9 cellular contexts compared by ENCODE assay signal in the genomic region with DNA sequence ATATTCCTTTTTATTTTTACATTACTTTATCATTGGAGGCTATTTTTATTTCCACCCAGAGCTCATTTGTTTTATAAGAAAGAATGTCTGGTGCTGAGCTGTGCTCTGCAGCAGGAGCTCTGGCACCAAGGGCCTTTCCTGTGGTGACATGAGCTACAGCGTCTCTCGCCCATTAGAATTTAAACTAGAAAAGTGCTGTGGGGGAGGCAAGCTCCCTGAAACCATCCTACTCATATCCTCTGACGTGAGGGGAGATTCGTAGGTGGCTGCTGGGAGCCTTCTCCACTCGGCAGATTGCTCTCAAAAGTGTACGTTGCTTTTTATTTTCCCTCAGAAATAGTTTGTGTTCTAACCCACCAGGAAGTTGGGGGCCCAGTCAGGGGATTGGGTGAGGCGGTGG.
DNase-seq lines count a peak whose midpoint lies in the region; ATAC-seq and TF ChIP-seq lines count a peak whose summit lies in the region.
"Had no signal": no experiment of that assay in that cellular context is flagged by ENCODE, and none has a peak within 500 bp of the region (broad histone marks: within the 10 kb centered on the region; RNA-seq: fewer than 3 reads in every experiment).

No MANE protein-coding gene starts in this region.

- H2AFZ ChIP-seq in Karpas-422 (ENCODE audit: low read length) = no peak overlapping the region

- H3K36me3 Mint-ChIP-seq in nephron (ENCODE audit: low read depth) = peaks cover 3% of the 10 kb centered on the region

- H3K4me3 Mint-ChIP-seq in nephron = peak overlapping the region; percentile 47 to 60 (median 55)

- H3K27me3 Mint-ChIP-seq in nephron (ENCODE audit: low read depth) = no peaks in the 10 kb centered on the region

- H3K27me3 ChIP-seq in Karpas-422 (ENCODE audit: low read length) = no peaks in the 10 kb centered on the region
- H3K27me3 ChIP-seq: BE2C had no signal

- no peaks in the 10 kb centered on the region for H3K79me2 ChIP-seq in Karpas-422 (ENCODE audit: low read length)

- no peak overlapping the region for H3K4me3 ChIP-seq in Karpas-422 (ENCODE audit: low read length)

- H3K4me1 ChIP-seq in Karpas-422 (ENCODE audit: low read length) = peaks cover 3% of the 10 kb centered on the region; the same call in 1 of the 2 replicates
- H3K4me1 ChIP-seq: BE2C had no signal

- no peak for ATAC-seq in HG03457 (IDR thresholded peaks at IDR 0.05; ENCODE audit: unreplicated experiment)

- H4K20me1 ChIP-seq in Karpas-422 (ENCODE audit: insufficient read depth, low read depth, low read length) = 0 out of 2 replicates have a peak, but pooled peaks cover 3% of the 10 kb centered on the region

- H3K9ac ChIP-seq in Karpas-422 (ENCODE audit: low read length) = no peak overlapping the region

- no peaks in the 10 kb centered on the region for H3K9me3 ChIP-seq in Karpas-422 (ENCODE audit: low read length)
- H3K9me3 ChIP-seq: BE2C had no signal

- H3K4me1 Mint-ChIP-seq in nephron = peaks cover 55% of the 10 kb centered on the region

- H3K4me2 ChIP-seq in Karpas-422 (ENCODE audit: low read depth, low read length, poor library complexity, severe bottlenecking) = no peak overlapping the region

- H3K9me3 Mint-ChIP-seq in nephron = no peaks in the 10 kb centered on the region

- H3K27ac ChIP-seq in Karpas-422 (ENCODE audit: low read length) = no peak overlapping the region

- no peaks in the 10 kb centered on the region for H3K9me2 ChIP-seq in Karpas-422 (replicated peaks; ENCODE audit: insufficient read depth, low read length)

- peak overlapping the region; percentile 93 to 97 (median 94) for H3K27ac Mint-ChIP-seq in nephron

- no peak for TF ChIP-seq CTCF in nephron (IDR thresholded peaks at IDR 0.05; ENCODE audit: unreplicated experiment in 3 of 3)

- H3K36me3 ChIP-seq in Karpas-422 (ENCODE audit: insufficient read depth, low read length) = no peaks in the 10 kb centered on the region
- H3K36me3 ChIP-seq: BE2C had no signal

- DNase-seq in Ammon's horn (ENCODE audit: low spot score) (peak; percentile 61), T-helper 2 cell (peak in 4 of 5 experiments; percentile 7 to 75 (median 23)), astrocyte of the hippocampus (ENCODE audit: low read depth, low spot score) (peak; percentile 33), MV-4-11 (lab: John Stamatoyannopoulos, UW) (no peak), HuH-7 (ENCODE audit: low spot score) (no peak), Karpas-422 (no peak)
- DNase-seq: BE2C had no signal

Comparison
In these comparisons a context has a peak if more than half of its experiments do, and no peak if none do; other contexts are left out.
1. DNase-seq: peak in Ammon's horn (single experiment), T-helper 2 cell (4 of 5) and astrocyte of the hippocampus (single experiment); none in MV-4-11 (single experiment), HuH-7 (single experiment) and Karpas-422 (single experiment).